In genomic region chr15:57146394-57147140, GRCh38 we compare ENCODE assay signal across 8 cellular contexts.
DNase-seq lines count a peak whose midpoint lies in the region; TF ChIP-seq lines count a peak whose summit lies in the region.
"Had no signal": no experiment of that assay in that cellular context is flagged by ENCODE, and none has a peak within 500 bp of the region (broad histone marks: within the 10 kb centered on the region; RNA-seq: fewer than 3 reads in every experiment).

No MANE protein-coding gene starts in this region.

- no peaks in the 10 kb centered on the region for H3K4me1 ChIP-seq in cardiac muscle cell (ENCODE audit: low read depth)

- H3K27ac ChIP-seq in VCaP (no peak overlapping the region), cardiac muscle cell (no peak overlapping the region)

- H3K36me3 ChIP-seq in cardiac muscle cell: no peaks in the 10 kb centered on the region

- H3K4me1 Mint-ChIP-seq in activated naive CD4-positive, alpha-beta T cell treated with anti-CD3 and anti-CD28 coated beads, Interleukin-2, amount 10 ng/mL, durations not matched to agents 7 days and 5 days: peaks cover 3% of the 10 kb centered on the region

- no peak overlapping the region for H3K27ac Mint-ChIP-seq in activated naive CD4-positive, alpha-beta T cell treated with anti-CD3 and anti-CD28 coated beads, Interleukin-2, amount 10 ng/mL, durations not matched to agents 7 days and 5 days
- H3K27ac Mint-ChIP-seq: activated naive CD8-positive, alpha-beta T cell had no signal

- H3K9me3 Mint-ChIP-seq in activated naive CD4-positive, alpha-beta T cell treated with anti-CD3 and anti-CD28 coated beads, Interleukin-2, amount 10 ng/mL, durations not matched to agents 7 days and 5 days: peaks cover 13% of the 10 kb centered on the region

- peak; percentile 60 for DNase-seq in NCI-H1417 treated with DMSO at 0.1 percent for 48 hours (lab: John Stamatoyannopoulos, UW)
- peak; percentile 56 to 81 for DNase-seq in cardiac muscle cell (ENCODE audit: low read depth in 1 of 2, low spot score in 1 of 2)
- peak; percentile 45 for DNase-seq in retina
- no peak for DNase-seq in activated CD4-positive, CD25-positive, alpha-beta regulatory T cell (lab: John Stamatoyannopoulos, UW)
- no peak for DNase-seq in activated naive CD4-positive, alpha-beta T cell treated with anti-CD3 and anti-CD28 coated beads, Interleukin-2, amount 10 ng/mL, durations not matched to agents 7 days and 5 days

- no peaks in the 10 kb centered on the region for H3K27me3 Mint-ChIP-seq in activated naive CD4-positive, alpha-beta T cell treated with anti-CD3 and anti-CD28 coated beads, Interleukin-2, amount 10 ng/mL, durations not matched to agents 7 days and 5 days
- H3K27me3 Mint-ChIP-seq: activated naive CD8-positive, alpha-beta T cell had no signal

- no peaks in the 10 kb centered on the region for H3K9me3 ChIP-seq in cardiac muscle cell (ENCODE audit: low read depth)

- peaks cover 19% of the 10 kb centered on the region for H3K36me3 Mint-ChIP-seq in activated naive CD4-positive, alpha-beta T cell treated with anti-CD3 and anti-CD28 coated beads, Interleukin-2, amount 10 ng/mL, durations not matched to agents 7 days and 5 days

- CTCF ChIA-PET in activated naive CD4-positive, alpha-beta T cell treated with anti-CD3 and anti-CD28 coated beads, Interleukin-2, amount 10 ng/mL, durations not matched to agents 7 days and 5 days (lab: Charles Lee): interaction anchor here (0.7 to 6.0 kb wide), 18 partner anchors 8 to 650 kb away, joined by 3 to 80 read pairs (median 4); no protein-coding TSS in a partner anchor

- TF ChIP-seq CTCF in GM12872 (IDR thresholded peaks at IDR 0.05; ENCODE audit: insufficient read depth, low read depth, low read length): peak; percentile 50
- peak; percentile 86 for TF ChIP-seq CTCF in VCaP (conservative IDR thresholded peaks at IDR 0.05)
- TF ChIP-seq CTCF in cardiac muscle cell (IDR thresholded peaks at IDR 0.05; ENCODE audit: low read depth, low read length): peak; percentile 69

- H3K4me3 Mint-ChIP-seq in activated naive CD4-positive, alpha-beta T cell treated with anti-CD3 and anti-CD28 coated beads, Interleukin-2, amount 10 ng/mL, durations not matched to agents 7 days and 5 days: no peak overlapping the region
- H3K4me3 Mint-ChIP-seq: activated naive CD8-positive, alpha-beta T cell had no signal

- no peaks in the 10 kb centered on the region for H3K27me3 ChIP-seq in cardiac muscle cell

- H3K4me3 ChIP-seq in cardiac muscle cell: no peak overlapping the region

Comparison
In these comparisons a context has a peak if more than half of its experiments do, and no peak if none do; other contexts are left out.
1. DNase-seq: peak in NCI-H1417 treated with DMSO at 0.1 percent for 48 hours (single experiment), cardiac muscle cell (2 of 2) and retina (single experiment); none in activated CD4-positive, CD25-positive, alpha-beta regulatory T cell (0 of 4) and activated naive CD4-positive, alpha-beta T cell treated with anti-CD3 and anti-CD28 coated beads, Interleukin-2, amount 10 ng/mL, durations not matched to agents 7 days and 5 days (single experiment).
2. Peak in every context shown above with its lines, with median percentiles within 50 percentile points of each other: CTCF ChIP-seq.